ENCODE assay signal across 15 cellular contexts in genomic region chr18:63262369-63263335, GRCh38. TPM values are rescaled to one million over a fixed set of nuclear protein-coding genes. Genes with fewer than 3 reads are reported as not detected.
A peak's percentile ranks its signal among the peaks of the same experiment; 100 is the strongest.
DNase-seq lines count a peak whose midpoint lies in the region; ATAC-seq, FAIRE-seq and TF ChIP-seq lines count a peak whose summit lies in the region.
"Had no signal": no experiment of that assay in that cellular context is flagged by ENCODE, and none has a peak within 500 bp of the region (broad histone marks: within the 10 kb centered on the region; RNA-seq: fewer than 3 reads in every experiment).

No MANE protein-coding gene starts in this region.

- peak overlapping the region; percentile 50 for H3K27ac Mint-ChIP-seq in activated T-cell treated with anti-CD3 and anti-CD28 coated beads, Interleukin-2, amount 50 U/mL, for 24 hours
- H3K27ac Mint-ChIP-seq: activated naive CD8-positive, alpha-beta T cell treated with anti-CD3 and anti-CD28 coated beads, Interleukin-2, amount 50 U/mL, for 24 hours; T-helper 1 cell treated with Interleukin-12 subunit alpha and Interleukin-12 subunit beta and Interleukin-4 antibody, amounts not matched to agents 30 μg/mL and 1 μg/mL, for 36 hours had no signal

- TF ChIP-seq CTCF in heart left ventricle (IDR thresholded peaks at IDR 0.05) = peak in 6 of 12 donors; percentile 9 to 51 (median 23)
- no peak for TF ChIP-seq CTCF in pancreas (IDR thresholded peaks at IDR 0.05)
- no peak for TF ChIP-seq CTCF in upper lobe of right lung (IDR thresholded peaks at IDR 0.05)

- no peak for FAIRE-seq in pancreas (lab: Jason Lieb, UNC)
- FAIRE-seq: A204.1 had no signal

- intact Hi-C loops in heart left ventricle (cut with DNase I) (loop anchor here in 4 of 10 donors (2.0 to 10.0 kb wide), 5 partner anchors 52 to 240 kb away; partner anchors contain the start of gene BCL2 (in 3 of the 4)), pancreas (cut with DNase I) (no loop called here), upper lobe of right lung (cut with DNase I) (no loop called here)

- H3K27ac ChIP-seq in heart left ventricle (peak overlapping the region in 11 of 12 donors; percentile 1 to 74 (median 52)), pancreas (peak overlapping the region in 1 of 4 donors; percentile 12), upper lobe of right lung (no peak overlapping the region)

- H3K36me3 Mint-ChIP-seq in activated T-cell treated with anti-CD3 and anti-CD28 coated beads, Interleukin-2, amount 50 U/mL, for 24 hours (ENCODE audit: low read depth) = peaks cover 76% of the 10 kb centered on the region

- H3K27me3 ChIP-seq in heart left ventricle (no peaks in the 10 kb centered on the region), pancreas (no peaks in the 10 kb centered on the region), upper lobe of right lung (no peaks in the 10 kb centered on the region)

- H3K4me3 Mint-ChIP-seq in activated T-cell treated with anti-CD3 and anti-CD28 coated beads, Interleukin-2, amount 50 U/mL, for 24 hours = no peak overlapping the region
- H3K4me3 Mint-ChIP-seq: activated CD8-positive, alpha-beta T cell treated with anti-CD3 and anti-CD28 coated beads, Interleukin-2, amount 10 ng/mL, durations not matched to agents 7 days and 5 days; activated naive CD8-positive, alpha-beta T cell treated with anti-CD3 and anti-CD28 coated beads, Interleukin-2, amount 50 U/mL, for 24 hours; T-helper 1 cell treated with Interleukin-12 subunit alpha and Interleukin-12 subunit beta and Interleukin-4 antibody, amounts not matched to agents 30 μg/mL and 1 μg/mL, for 36 hours had no signal

- H3K4me3 ChIP-seq in heart left ventricle = no peak overlapping the region
- H3K4me3 ChIP-seq in pancreas = no peak overlapping the region
- no peak overlapping the region for H3K4me3 ChIP-seq in upper lobe of right lung

- no peak for TF ChIP-seq POLR2A in heart left ventricle (IDR thresholded peaks at IDR 0.05)

- DNase-seq in activated T-cell treated with anti-CD3 and anti-CD28 coated beads, Interleukin-2, amount 50 U/mL, for 24 hours = no peak
- DNase-seq in activated T-cell treated with anti-CD3 and anti-CD28 coated beads for 4 hours (no peak), heart left ventricle (peak in 3 of 5 donors; percentile 25 to 47 (median 33)), pancreas (no peak), upper lobe of right lung (no peak), NCI-H2081 treated with DMSO at 0.1 percent for 48 hours (lab: John Stamatoyannopoulos, UW) (no peak)
- no peak for DNase-seq in activated CD4-positive, CD25-positive, alpha-beta regulatory T cell (lab: John Stamatoyannopoulos, UW)
- DNase-seq: activated CD8-positive, alpha-beta T cell treated with anti-CD3 and anti-CD28 coated beads, Interleukin-2, amount 10 ng/mL, durations not matched to agents 7 days and 5 days; activated naive CD8-positive, alpha-beta T cell treated with anti-CD3 and anti-CD28 coated beads, Interleukin-2, amount 50 U/mL, for 24 hours; NCI-H2029; stimulated activated CD4-positive, alpha-beta T cell treated with anti-CD3 and anti-CD28 coated beads, Interleukin-15, amount 100 ng/mL, for 24 hours had no signal

- H3K9me3 ChIP-seq in heart left ventricle (no peaks in the 10 kb centered on the region), pancreas (no peaks in the 10 kb centered on the region), upper lobe of right lung (no peaks in the 10 kb centered on the region)

- 41 to 67% (median 53%) methylated on average over 12 of the region's 12 CpGs for WGBS in heart left ventricle, 4 donors
- 59 to 61% methylated on average over 12 of the region's 12 CpGs for WGBS in pancreas, 2 donors

- ATAC-seq in heart left ventricle (peak; percentile 61 to 85 (median 83)), pancreas (peak in 3 of 4 donors; percentile 30 to 66 (median 40)), upper lobe of right lung (peak; percentile 29), GM21723 (IDR thresholded peaks at IDR 0.05; ENCODE audit: unreplicated experiment) (no peak)
- ATAC-seq: activated CD8-positive, alpha-beta T cell treated with anti-CD3 and anti-CD28 coated beads, Interleukin-2, amount 10 ng/mL, durations not matched to agents 7 days and 5 days; activated naive CD8-positive, alpha-beta T cell treated with anti-CD3 and anti-CD28 coated beads, Interleukin-2, amount 50 U/mL, for 24 hours had no signal

- peaks cover 0 to 21% (median 10%) of the 10 kb centered on the region in 12 donors for H3K4me1 ChIP-seq in heart left ventricle
- H3K4me1 ChIP-seq in pancreas = no peaks in the 10 kb centered on the region
- peaks cover 25% of the 10 kb centered on the region for H3K4me1 ChIP-seq in upper lobe of right lung

- no peaks in the 10 kb centered on the region for H3K36me3 ChIP-seq in heart left ventricle
- no peaks in the 10 kb centered on the region for H3K36me3 ChIP-seq in pancreas
- H3K36me3 ChIP-seq in upper lobe of right lung = no peaks in the 10 kb centered on the region

- no peaks in the 10 kb centered on the region for H3K27me3 Mint-ChIP-seq in activated T-cell treated with anti-CD3 and anti-CD28 coated beads, Interleukin-2, amount 50 U/mL, for 24 hours
- H3K27me3 Mint-ChIP-seq: activated naive CD8-positive, alpha-beta T cell treated with anti-CD3 and anti-CD28 coated beads, Interleukin-2, amount 50 U/mL, for 24 hours; IgD-negative memory B cell had no signal

- H3K4me1 Mint-ChIP-seq in activated T-cell treated with anti-CD3 and anti-CD28 coated beads, Interleukin-2, amount 50 U/mL, for 24 hours (ENCODE audit: low read depth) = peaks cover 79% of the 10 kb centered on the region

- H3K9me3 Mint-ChIP-seq in activated T-cell treated with anti-CD3 and anti-CD28 coated beads, Interleukin-2, amount 50 U/mL, for 24 hours = no peaks in the 10 kb centered on the region
- H3K9me3 Mint-ChIP-seq: activated naive CD8-positive, alpha-beta T cell treated with anti-CD3 and anti-CD28 coated beads, Interleukin-2, amount 50 U/mL, for 24 hours; IgD-negative memory B cell; T-helper 1 cell treated with Interleukin-12 subunit alpha and Interleukin-12 subunit beta and Interleukin-4 antibody, amounts not matched to agents 30 μg/mL and 1 μg/mL, for 36 hours had no signal

RNA-seq across cellular contexts. Expression of gene BCL2, which starts 56.9 kb away (rescaled TPM):
- 10 to 100 TPM in 4 of 9 donors, 1 to 10 TPM in 5; 4.8 to 24.2 (median 9.1) TPM for total RNA-seq in heart left ventricle
- 1 to 10 TPM; 2.9 to 4.5 TPM for polyA plus RNA-seq in heart left ventricle
- total RNA-seq in pancreas = 1 to 10 TPM; 3.2 to 9.0 (median 4.5) TPM
- 1 to 10 TPM; 1.9 to 2.0 TPM for polyA plus RNA-seq in pancreas
- 17.3 TPM for total RNA-seq in upper lobe of right lung

Comparison
In these comparisons a context has a peak if more than half of its experiments do, and no peak if none do; other contexts are left out.
1. DNase-seq: peak in heart left ventricle (3 of 5); none in activated T-cell treated with anti-CD3 and anti-CD28 coated beads, Interleukin-2, amount 50 U/mL, for 24 hours (single experiment), activated T-cell treated with anti-CD3 and anti-CD28 coated beads for 4 hours (single experiment), pancreas (0 of 6), upper lobe of right lung (single experiment), NCI-H2081 treated with DMSO at 0.1 percent for 48 hours (single experiment) and activated CD4-positive, CD25-positive, alpha-beta regulatory T cell (0 of 4).